In genomic region chr4:89134775-89135319, GRCh38 we compare ENCODE assay signal across 12 cellular contexts. TPM values are rescaled to one million over a fixed set of nuclear protein-coding genes. Genes with fewer than 3 reads are reported as not detected.
A peak's percentile ranks its signal among the peaks of the same experiment; 100 is the strongest.
DNase-seq lines count a peak whose midpoint lies in the region; ATAC-seq, FAIRE-seq and TF ChIP-seq lines count a peak whose summit lies in the region.
"Had no signal": no experiment of that assay in that cellular context is flagged by ENCODE, and none has a peak within 500 bp of the region (broad histone marks: within the 10 kb centered on the region; RNA-seq: fewer than 3 reads in every experiment).

No MANE protein-coding gene starts in this region.

- H2AFZ ChIP-seq in astrocyte (ENCODE audit: low read depth, low read length) (peak overlapping the region; percentile 48), trophoblast cell (ENCODE audit: insufficient read depth, low read length, poor library complexity) (no peak overlapping the region)

- H2BK5ac ChIP-seq in trophoblast cell (ENCODE audit: low read depth, low read length, poor library complexity) = no peak overlapping the region

- H3K79me2 ChIP-seq in astrocyte (ENCODE audit: insufficient read depth, low read length) (no peaks in the 10 kb centered on the region), trophoblast cell (ENCODE audit: control insufficient read depth, insufficient read depth, low read length, poor library complexity) (no peaks in the 10 kb centered on the region)

- no peaks in the 10 kb centered on the region for H3K36me3 Mint-ChIP-seq in astrocyte (ENCODE audit: low read depth, unreplicated experiment)
- H3K36me3 Mint-ChIP-seq: activated naive CD4-positive, alpha-beta T cell treated with anti-CD3 and anti-CD28 coated beads, Interleukin-2, amount 10 ng/mL, durations not matched to agents 7 days and 5 days had no signal

- no peak overlapping the region for H3K18ac ChIP-seq in trophoblast cell (ENCODE audit: low read length)

- H4K20me1 ChIP-seq in astrocyte (ENCODE audit: insufficient read depth, low read length) = no peaks in the 10 kb centered on the region

- ATAC-seq in foreskin keratinocyte (peak; percentile 74), GM21723 (IDR thresholded peaks at IDR 0.05; ENCODE audit: unreplicated experiment) (no peak), HG03108 (IDR thresholded peaks at IDR 0.05; ENCODE audit: unreplicated experiment) (no peak)

- H3K27me3 ChIP-seq in astrocyte (ENCODE audit: insufficient read depth, low read length) (no peaks in the 10 kb centered on the region), foreskin keratinocyte (no peaks in the 10 kb centered on the region), trophoblast cell (ENCODE audit: insufficient read depth, low read length) (no peaks in the 10 kb centered on the region)

- no peaks in the 10 kb centered on the region for H3K27me3 Mint-ChIP-seq in astrocyte (ENCODE audit: low read depth, unreplicated experiment)

- no peak overlapping the region for H2BK120ac ChIP-seq in trophoblast cell (ENCODE audit: insufficient read depth, low read length, poor library complexity)

- H4K8ac ChIP-seq in trophoblast cell (ENCODE audit: low read depth, low read length) = no peak overlapping the region

- H3K79me1 ChIP-seq in trophoblast cell (ENCODE audit: low read length) = no peaks in the 10 kb centered on the region

- H3K4me1 Mint-ChIP-seq in astrocyte (ENCODE audit: low read depth, unreplicated experiment) = peaks cover 15% of the 10 kb centered on the region
- H3K4me1 Mint-ChIP-seq: activated naive CD4-positive, alpha-beta T cell treated with anti-CD3 and anti-CD28 coated beads, Interleukin-2, amount 10 ng/mL, durations not matched to agents 7 days and 5 days had no signal

- H3K27ac ChIP-seq in astrocyte (ENCODE audit: low read depth, low read length) (peak overlapping the region; percentile 48), foreskin keratinocyte (no peak overlapping the region), trophoblast cell (ENCODE audit: low read depth, low read length) (no peak overlapping the region)

- H3K4me1 ChIP-seq in astrocyte (ENCODE audit: insufficient read depth, low read length) (peaks cover 3% of the 10 kb centered on the region), foreskin keratinocyte (peaks cover 3% of the 10 kb centered on the region), trophoblast cell (ENCODE audit: control insufficient read depth in 1 of 2, insufficient read depth in 2 of 2, low read length in 2 of 2) (no peaks in the 10 kb centered on the region)

- H3K23ac ChIP-seq in trophoblast cell (ENCODE audit: low read length) = no peak overlapping the region

- H3K9me3 ChIP-seq in astrocyte (ENCODE audit: insufficient read depth, low read depth, low read length) (no peaks in the 10 kb centered on the region), trophoblast cell (ENCODE audit: insufficient read depth, low read depth, low read length) (no peaks in the 10 kb centered on the region)

- H3K14ac ChIP-seq in trophoblast cell (ENCODE audit: low read length) = no peak overlapping the region

- H3K4me3 Mint-ChIP-seq in astrocyte (ENCODE audit: unreplicated experiment) = no peak overlapping the region
- H3K4me3 Mint-ChIP-seq: activated naive CD4-positive, alpha-beta T cell treated with anti-CD3 and anti-CD28 coated beads, Interleukin-2, amount 10 ng/mL, durations not matched to agents 7 days and 5 days had no signal

- H3K36me3 ChIP-seq in astrocyte (ENCODE audit: insufficient read depth, low read length) (no peaks in the 10 kb centered on the region), trophoblast cell (ENCODE audit: control insufficient read depth in 1 of 2, insufficient read depth in 2 of 2, low read length in 2 of 2) (no peaks in the 10 kb centered on the region)

- H3K4me2 ChIP-seq in astrocyte (ENCODE audit: low read length) (peak overlapping the region; percentile 34), trophoblast cell (ENCODE audit: low read length) (no peak overlapping the region)

- TF ChIP-seq CTCF in astrocyte (IDR thresholded peaks at IDR 0.05; ENCODE audit: insufficient read depth, low read depth, low read length) = no peak
- TF ChIP-seq CTCF in foreskin keratinocyte (conservative IDR thresholded peaks at IDR 0.05) = no peak

- H3K27ac Mint-ChIP-seq in astrocyte (ENCODE audit: unreplicated experiment) = peak overlapping the region; percentile 75
- H3K27ac Mint-ChIP-seq: activated naive CD4-positive, alpha-beta T cell treated with anti-CD3 and anti-CD28 coated beads, Interleukin-2, amount 10 ng/mL, durations not matched to agents 7 days and 5 days had no signal

- H3K9me3 Mint-ChIP-seq in astrocyte (ENCODE audit: unreplicated experiment) = no peaks in the 10 kb centered on the region
- H3K9me3 Mint-ChIP-seq: activated naive CD4-positive, alpha-beta T cell treated with anti-CD3 and anti-CD28 coated beads, Interleukin-2, amount 10 ng/mL, durations not matched to agents 7 days and 5 days had no signal

- no peak overlapping the region for H3K4ac ChIP-seq in trophoblast cell (ENCODE audit: low read depth, low read length)

- FAIRE-seq in astrocyte (lab: Jason Lieb, UNC) (peak; percentile 60), RCC 7860 (lab: Jason Lieb, UNC) (no peak)

- no peak overlapping the region for H2AK5ac ChIP-seq in trophoblast cell (ENCODE audit: low read length)

- peak; percentile 76 for DNase-seq in ELR (ENCODE audit: low read depth)
- DNase-seq in astrocyte (ENCODE audit: low read depth) = peak; percentile 81
- DNase-seq in foreskin keratinocyte = peak; percentile 81 to 83
- peak; percentile 40 to 87 for DNase-seq in trophoblast cell
- DNase-seq in RCC 7860 (ENCODE audit: low spot score) = no peak
- DNase-seq in stimulated activated CD4-positive, alpha-beta T cell treated with anti-CD3 and anti-CD28 coated beads, Interleukin-4, amount 100 ng/mL, for 4 hours = no peak
- DNase-seq: activated naive CD4-positive, alpha-beta T cell treated with anti-CD3 and anti-CD28 coated beads, Interleukin-2, amount 10 ng/mL, durations not matched to agents 7 days and 5 days; DMS153; H7; NCI-H1436 had no signal

- no peak overlapping the region for H2BK12ac ChIP-seq in trophoblast cell (ENCODE audit: low read length)

- no peak overlapping the region for H4K91ac ChIP-seq in trophoblast cell (ENCODE audit: low read depth, low read length)

- WGBS in trophoblast cell (ENCODE audit: extremely low coverage, insufficient coverage, insufficient read length) = no CpG with 5 or more reads among the region's 4 CpGs

- no peak overlapping the region for H3K4me3 ChIP-seq in astrocyte (ENCODE audit: insufficient read depth, low read depth, low read length)
- no peak overlapping the region for H3K4me3 ChIP-seq in trophoblast cell (ENCODE audit: low read depth, low read length)

- H4K12ac ChIP-seq in trophoblast cell (ENCODE audit: low read depth, low read length) = no peak overlapping the region

- H3K9ac ChIP-seq in astrocyte (ENCODE audit: low read length) (peak overlapping the region; percentile 41), trophoblast cell (ENCODE audit: low read length) (no peak overlapping the region)

RNA-seq across cellular contexts. Expression of gene TIGD2, which starts 23.5 kb away (rescaled TPM):
- 5.1 and 5.3 TPM in 2 replicates for total RNA-seq in astrocyte
- 9.7 and 11.0 TPM in 2 replicates for total RNA-seq in foreskin keratinocyte
- polyA plus RNA-seq in foreskin keratinocyte = 4.3 and 5.9 TPM in 2 replicates
- polyA plus RNA-seq in trophoblast cell (2013) = 7.8 and 8.0 TPM in 2 replicates

Comparison
In these comparisons a context has a peak if more than half of its experiments do, and no peak if none do; other contexts are left out.
1. DNase-seq: peak in ELR (single experiment), astrocyte (single experiment), foreskin keratinocyte (2 of 2) and trophoblast cell (2 of 2); none in RCC 7860 (single experiment) and stimulated activated CD4-positive, alpha-beta T cell treated with anti-CD3 and anti-CD28 coated beads, Interleukin-4, amount 100 ng/mL, for 4 hours (0 of 2).